Comparison of ENCODE assay signal across 33 cellular contexts in the genomic region with DNA sequence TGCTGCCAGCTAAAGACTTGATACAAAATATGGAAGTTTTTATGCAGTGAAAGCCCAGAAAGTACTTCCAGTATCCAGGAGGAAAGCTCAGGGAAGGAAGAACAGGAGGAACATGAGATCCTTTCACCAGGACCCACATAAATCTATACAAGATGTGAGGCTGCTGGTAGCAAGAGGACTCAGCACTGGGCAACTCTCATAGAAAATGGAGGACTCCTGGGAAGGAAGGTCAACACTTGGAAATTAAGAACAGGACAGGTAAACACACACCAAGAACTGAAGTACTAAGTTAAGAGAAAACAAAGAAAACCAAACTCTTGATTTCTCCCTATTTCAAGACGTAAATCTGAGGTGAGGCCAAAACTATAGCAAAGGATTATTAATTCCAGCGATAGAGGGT.
"Had no signal": no experiment of that assay in that cellular context is flagged by ENCODE, and none has a peak within 500 bp of the region (broad histone marks: within the 10 kb centered on the region; RNA-seq: fewer than 3 reads in every experiment).

No MANE protein-coding gene starts in this region.

- FAIRE-seq: endometrium, endothelial cell of umbilical vein had no signal

- DNase-seq: activated CD4-positive, alpha-beta memory T cell treated with anti-CD3 and anti-CD28 coated beads for 36 hours; activated CD4-positive, alpha-beta T cell treated with anti-CD3 and anti-CD28 coated beads for 36 hours; activated CD4-positive, alpha-beta T cell treated with anti-CD3 and anti-CD28 coated beads, Interleukin-2, amount 10 ng/mL, durations not matched to agents 24 days and 14 days; activated CD4-positive, CD25-positive, alpha-beta regulatory T cell; activated CD4-positive, CD25-positive, alpha-beta regulatory T cell treated with anti-CD3 and anti-CD28 coated beads, Interleukin-2, amount 50 U/mL, for 72 hours; activated CD8-positive, alpha-beta memory T cell treated with anti-CD3 and anti-CD28 coated beads, Interleukin-2, amount 10 ng/mL, durations not matched to agents 7 days and 5 days; activated CD8-positive, alpha-beta memory T cell treated with anti-CD3 and anti-CD28 coated beads, Interleukin-2, amount 50 U/mL, for 4 hours; activated CD8-positive, alpha-beta T cell treated with anti-CD3 and anti-CD28 coated beads, Interleukin-2, amount 10 ng/mL, durations not matched to agents 7 days and 5 days; activated effector memory CD4-positive, alpha-beta T cell treated with anti-CD3 and anti-CD28 coated beads, Interleukin-2, amount 50 U/mL, for 16 hours; activated naive CD4-positive, alpha-beta T cell treated with anti-CD3 and anti-CD28 coated beads for 36 hours; activated naive CD8-positive, alpha-beta T cell treated with anti-CD3 and anti-CD28 coated beads for 36 hours; activated naive CD8-positive, alpha-beta T cell treated with anti-CD3 and anti-CD28 coated beads, Interleukin-2, amount 50 U/mL, for 24 hours; activated T-cell treated with anti-CD3 and anti-CD28 coated beads, Interleukin-2, amount 50 U/mL, for 1 hour; activated T-cell treated with anti-CD3 and anti-CD28 coated beads, Interleukin-2, amount 50 U/mL, for 48 hours; adrenal gland; central memory CD4-positive, alpha-beta T cell; cerebellar nuclear complex; colonic mucosa; effector CD8-positive, alpha-beta T cell; esophagus squamous epithelium; foreskin melanocyte; T-helper 2 cell had no signal

- H3K4me1 ChIP-seq: adrenal gland, ascending aorta, breast epithelium, colonic mucosa, esophagus squamous epithelium had no signal

- ATAC-seq: activated CD4-positive, alpha-beta T cell treated with anti-CD3 and anti-CD28 coated beads for 36 hours; activated CD8-positive, alpha-beta memory T cell treated with anti-CD3 and anti-CD28 coated beads, Interleukin-2, amount 10 ng/mL, durations not matched to agents 7 days and 5 days; activated CD8-positive, alpha-beta T cell treated with anti-CD3 and anti-CD28 coated beads, Interleukin-2, amount 10 ng/mL, durations not matched to agents 7 days and 5 days; activated naive CD8-positive, alpha-beta T cell treated with anti-CD3 and anti-CD28 coated beads, Interleukin-2, amount 50 U/mL, for 24 hours; gastroesophageal sphincter had no signal

- H3K4me3 ChIP-seq: adrenal gland, ascending aorta, breast epithelium, cardiac muscle cell, colonic mucosa, esophagus squamous epithelium, gastroesophageal sphincter had no signal

- H3K4me3 Mint-ChIP-seq: activated CD4-positive, alpha-beta memory T cell treated with anti-CD3 and anti-CD28 coated beads for 36 hours; activated CD4-positive, alpha-beta T cell treated with anti-CD3 and anti-CD28 coated beads for 36 hours; activated CD4-positive, alpha-beta T cell treated with anti-CD3 and anti-CD28 coated beads, Interleukin-2, amount 10 ng/mL, durations not matched to agents 24 days and 14 days; activated CD8-positive, alpha-beta memory T cell treated with anti-CD3 and anti-CD28 coated beads, Interleukin-2, amount 10 ng/mL, durations not matched to agents 7 days and 5 days; activated CD8-positive, alpha-beta T cell treated with anti-CD3 and anti-CD28 coated beads, Interleukin-2, amount 10 ng/mL, durations not matched to agents 7 days and 5 days; activated naive CD4-positive, alpha-beta T cell treated with anti-CD3 and anti-CD28 coated beads for 36 hours; activated naive CD4-positive, alpha-beta T cell treated with anti-CD3 and anti-CD28 coated beads, Interleukin-2, amount 50 U/mL, for 24 hours; activated naive CD8-positive, alpha-beta T cell treated with anti-CD3 and anti-CD28 coated beads for 36 hours; activated naive CD8-positive, alpha-beta T cell treated with anti-CD3 and anti-CD28 coated beads, Interleukin-2, amount 50 U/mL, for 24 hours; activated T-helper 1 cell treated with anti-CD3 and anti-CD28 coated beads, Interleukin-12 subunit alpha, Interleukin-12 subunit beta, Interleukin-2, Interleukin-4 antibody, amounts not matched to agents 30 ng/mL and 10 ng/mL and 1 ng/mL, durations not matched to agents 14 hours and 24 hours and 36 hours; brain had no signal

- H3K36me3 Mint-ChIP-seq: activated CD4-positive, alpha-beta memory T cell treated with anti-CD3 and anti-CD28 coated beads for 36 hours; activated CD8-positive, alpha-beta memory T cell treated with anti-CD3 and anti-CD28 coated beads, Interleukin-2, amount 10 ng/mL, durations not matched to agents 7 days and 5 days; activated naive CD4-positive, alpha-beta T cell treated with anti-CD3 and anti-CD28 coated beads, Interleukin-2, amount 50 U/mL, for 24 hours; activated naive CD8-positive, alpha-beta T cell treated with anti-CD3 and anti-CD28 coated beads for 36 hours; brain had no signal

- H3K27ac Mint-ChIP-seq: activated CD4-positive, alpha-beta memory T cell treated with anti-CD3 and anti-CD28 coated beads for 36 hours; activated CD4-positive, alpha-beta T cell treated with anti-CD3 and anti-CD28 coated beads for 36 hours; activated CD4-positive, alpha-beta T cell treated with anti-CD3 and anti-CD28 coated beads, Interleukin-2, amount 10 ng/mL, durations not matched to agents 24 days and 14 days; activated CD8-positive, alpha-beta memory T cell treated with anti-CD3 and anti-CD28 coated beads, Interleukin-2, amount 10 ng/mL, durations not matched to agents 7 days and 5 days; activated CD8-positive, alpha-beta T cell treated with anti-CD3 and anti-CD28 coated beads, Interleukin-2, amount 10 ng/mL, durations not matched to agents 7 days and 5 days; activated naive CD4-positive, alpha-beta T cell treated with anti-CD3 and anti-CD28 coated beads for 36 hours; activated naive CD4-positive, alpha-beta T cell treated with anti-CD3 and anti-CD28 coated beads, Interleukin-2, amount 50 U/mL, for 24 hours; activated naive CD8-positive, alpha-beta T cell treated with anti-CD3 and anti-CD28 coated beads for 36 hours; activated naive CD8-positive, alpha-beta T cell treated with anti-CD3 and anti-CD28 coated beads, Interleukin-2, amount 50 U/mL, for 24 hours; activated T-helper 1 cell treated with anti-CD3 and anti-CD28 coated beads, Interleukin-12 subunit alpha, Interleukin-12 subunit beta, Interleukin-2, Interleukin-4 antibody, amounts not matched to agents 30 ng/mL and 10 ng/mL and 1 ng/mL, durations not matched to agents 14 hours and 24 hours and 36 hours; activated T-helper 2 cell treated with anti-CD3 and anti-CD28 coated beads, Interferon-gamma antibody, Interleukin-2, Interleukin-4, amounts not matched to agents 10 μg/mL and 5 μg/mL and 100 μg/mL, durations not matched to agents 14 hours and 24 hours and 36 hours; brain had no signal

- H3K27me3 ChIP-seq: adrenal gland, ascending aorta, breast epithelium, cardiac muscle cell, colonic mucosa, esophagus squamous epithelium, gastroesophageal sphincter had no signal

- H3K9me3 ChIP-seq: adrenal gland, ascending aorta, breast epithelium, colonic mucosa, esophagus squamous epithelium, gastroesophageal sphincter had no signal

- H3K27me3 Mint-ChIP-seq: activated CD4-positive, alpha-beta memory T cell treated with anti-CD3 and anti-CD28 coated beads for 36 hours; activated CD4-positive, alpha-beta T cell treated with anti-CD3 and anti-CD28 coated beads for 36 hours; activated CD4-positive, alpha-beta T cell treated with anti-CD3 and anti-CD28 coated beads, Interleukin-2, amount 10 ng/mL, durations not matched to agents 24 days and 14 days; activated CD8-positive, alpha-beta memory T cell treated with anti-CD3 and anti-CD28 coated beads, Interleukin-2, amount 10 ng/mL, durations not matched to agents 7 days and 5 days; activated naive CD4-positive, alpha-beta T cell treated with anti-CD3 and anti-CD28 coated beads, Interleukin-2, amount 50 U/mL, for 24 hours; activated naive CD8-positive, alpha-beta T cell treated with anti-CD3 and anti-CD28 coated beads for 36 hours; activated naive CD8-positive, alpha-beta T cell treated with anti-CD3 and anti-CD28 coated beads, Interleukin-2, amount 50 U/mL, for 24 hours; brain had no signal

- H3K9me3 Mint-ChIP-seq: activated CD4-positive, alpha-beta memory T cell treated with anti-CD3 and anti-CD28 coated beads for 36 hours; activated CD4-positive, alpha-beta T cell treated with anti-CD3 and anti-CD28 coated beads, Interleukin-2, amount 10 ng/mL, durations not matched to agents 24 days and 14 days; activated naive CD4-positive, alpha-beta T cell treated with anti-CD3 and anti-CD28 coated beads for 36 hours; activated naive CD4-positive, alpha-beta T cell treated with anti-CD3 and anti-CD28 coated beads, Interleukin-2, amount 50 U/mL, for 24 hours; activated naive CD8-positive, alpha-beta T cell treated with anti-CD3 and anti-CD28 coated beads for 36 hours; activated naive CD8-positive, alpha-beta T cell treated with anti-CD3 and anti-CD28 coated beads, Interleukin-2, amount 50 U/mL, for 24 hours; activated T-helper 1 cell treated with anti-CD3 and anti-CD28 coated beads, Interleukin-12 subunit alpha, Interleukin-12 subunit beta, Interleukin-2, Interleukin-4 antibody, amounts not matched to agents 30 ng/mL and 10 ng/mL and 1 ng/mL, durations not matched to agents 14 hours and 24 hours and 36 hours; activated T-helper 2 cell treated with anti-CD3 and anti-CD28 coated beads, Interferon-gamma antibody, Interleukin-2, Interleukin-4, amounts not matched to agents 10 μg/mL and 5 μg/mL and 100 μg/mL, durations not matched to agents 14 hours and 24 hours and 36 hours; brain had no signal

- H3K4me1 Mint-ChIP-seq: activated CD4-positive, alpha-beta T cell treated with anti-CD3 and anti-CD28 coated beads for 36 hours; activated CD4-positive, alpha-beta T cell treated with anti-CD3 and anti-CD28 coated beads, Interleukin-2, amount 10 ng/mL, durations not matched to agents 24 days and 14 days; activated CD8-positive, alpha-beta memory T cell treated with anti-CD3 and anti-CD28 coated beads, Interleukin-2, amount 10 ng/mL, durations not matched to agents 7 days and 5 days; activated naive CD4-positive, alpha-beta T cell treated with anti-CD3 and anti-CD28 coated beads, Interleukin-2, amount 50 U/mL, for 24 hours; activated naive CD8-positive, alpha-beta T cell treated with anti-CD3 and anti-CD28 coated beads for 36 hours; activated naive CD8-positive, alpha-beta T cell treated with anti-CD3 and anti-CD28 coated beads, Interleukin-2, amount 50 U/mL, for 24 hours had no signal

- H3K27ac ChIP-seq: adrenal gland, ascending aorta, breast epithelium, cardiac muscle cell, colonic mucosa, epithelial cell of prostate, esophagus squamous epithelium, gastroesophageal sphincter had no signal

- H3K36me3 ChIP-seq: adrenal gland, ascending aorta, breast epithelium, cardiac muscle cell, colonic mucosa, esophagus squamous epithelium, gastroesophageal sphincter had no signal
